In the genomic region with DNA sequence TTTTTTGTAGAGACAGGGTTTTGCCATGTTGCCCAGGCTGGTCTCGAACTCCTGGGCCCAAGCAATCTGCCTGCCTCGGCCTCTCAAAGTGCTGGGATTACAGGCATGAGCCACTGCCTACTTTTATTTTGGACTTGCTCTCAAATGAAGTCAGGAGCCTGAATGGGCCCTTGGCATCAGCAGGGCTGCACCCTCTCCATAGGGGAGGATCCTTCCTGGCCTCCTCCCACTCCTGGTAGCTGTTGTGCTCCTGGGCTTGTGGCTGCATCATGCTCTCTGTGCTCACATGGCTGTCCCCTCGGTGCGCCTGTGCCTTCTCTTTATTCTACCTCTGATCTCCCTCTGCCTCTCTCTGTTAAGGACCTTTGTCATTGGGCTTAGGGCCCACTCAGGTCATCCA, we compare ENCODE assay signal across 31 cellular contexts. TPM values are rescaled to one million over a fixed set of nuclear protein-coding genes. Genes with fewer than 3 reads are reported as not detected.
"Had no signal": no experiment of that assay in that cellular context is flagged by ENCODE, and none has a peak within 500 bp of the region (broad histone marks: within the 10 kb centered on the region; RNA-seq: fewer than 3 reads in every experiment).

No MANE protein-coding gene starts in this region.

- H3K9me3 ChIP-seq: esophagus muscularis mucosa, gastrocnemius medialis, heart right ventricle had no signal

- H3K4me1 Mint-ChIP-seq: central memory CD8-positive, alpha-beta T cell had no signal

- H3K27me3 ChIP-seq: brain microvascular endothelial cell had no signal

- H3K27me3 Mint-ChIP-seq: activated CD4-positive, alpha-beta T cell treated with anti-CD3 and anti-CD28 coated beads for 36 hours; activated CD8-positive, alpha-beta T cell treated with anti-CD3 and anti-CD28 coated beads for 36 hours had no signal

- H3K36me3 ChIP-seq: brain microvascular endothelial cell, esophagus muscularis mucosa, gastrocnemius medialis, heart right ventricle had no signal

- ATAC-seq: activated CD4-positive, alpha-beta T cell treated with anti-CD3 and anti-CD28 coated beads for 36 hours; activated CD8-positive, alpha-beta T cell treated with anti-CD3 and anti-CD28 coated beads for 36 hours; activated T-cell treated with anti-CD3 and anti-CD28 coated beads, Interleukin-2, amount 50 U/mL, for 4 hours; activated T-helper 17 cell treated with anti-CD3 and anti-CD28 coated beads, Interleukin-2, amount 50 U/mL, for 72 hours; effector memory CD8-positive, alpha-beta T cell; foreskin keratinocyte; gastrocnemius medialis; heart right ventricle; T-helper 17 cell had no signal

- DNase-seq: activated CD4-positive, alpha-beta T cell treated with anti-CD3 and anti-CD28 coated beads for 36 hours; activated CD4-positive, alpha-beta T cell treated with anti-CD3 and anti-CD28 coated beads, Interleukin-2, amount 10 ng/mL, durations not matched to agents 24 days and 14 days; activated CD4-positive, alpha-beta T cell treated with anti-CD3 and anti-CD28 coated beads, Interleukin-2, amount 50 U/mL, for 4 hours; activated CD4-positive, CD25-positive, alpha-beta regulatory T cell; activated CD4-positive, CD25-positive, alpha-beta regulatory T cell treated with anti-CD3 and anti-CD28 coated beads, Interleukin-2, amount 50 U/mL, for 72 hours; activated CD8-positive, alpha-beta memory T cell treated with anti-CD3 and anti-CD28 coated beads for 24 hours; activated CD8-positive, alpha-beta T cell treated with anti-CD3 and anti-CD28 coated beads for 36 hours; activated effector memory CD4-positive, alpha-beta T cell treated with Interleukin-2 at 50 U/mL for 16 hours; activated naive CD4-positive, alpha-beta T cell treated with anti-CD3 and anti-CD28 coated beads, Interleukin-2, amount 10 ng/mL, durations not matched to agents 7 days and 5 days; activated T-cell treated with anti-CD3 and anti-CD28 coated beads, Interleukin-2, amount 50 U/mL, for 4 hours; amniotic stem cell; anterior cingulate cortex; brain microvascular endothelial cell; cortex of kidney; dermis blood vessel endothelial cell; effector CD4-positive, alpha-beta T cell; effector memory CD8-positive, alpha-beta T cell; erythroblast; gastrocnemius medialis; heart right ventricle; T-helper 1 cell; T-helper 17 cell had no signal

- H3K9me3 Mint-ChIP-seq: activated CD4-positive, alpha-beta T cell treated with anti-CD3 and anti-CD28 coated beads, Interleukin-2, amount 10 ng/mL, durations not matched to agents 24 days and 14 days; activated CD8-positive, alpha-beta T cell treated with anti-CD3 and anti-CD28 coated beads for 36 hours; activated naive CD4-positive, alpha-beta T cell treated with anti-CD3 and anti-CD28 coated beads, Interleukin-2, amount 10 ng/mL, durations not matched to agents 7 days and 5 days; activated T-cell treated with anti-CD3 and anti-CD28 coated beads, Interleukin-2, amount 50 U/mL, for 4 hours; activated T-helper 17 cell treated with anti-CD3 and anti-CD28 coated beads, Interleukin-2, amount 50 U/mL, for 72 hours; central memory CD8-positive, alpha-beta T cell; effector memory CD8-positive, alpha-beta T cell; T-helper 2 cell treated with Interferon-gamma antibody and Interleukin-4, amounts not matched to agents 5 μg/mL and 100 μg/mL, for 36 hours had no signal

- H3K27ac Mint-ChIP-seq: activated CD4-positive, alpha-beta T cell treated with anti-CD3 and anti-CD28 coated beads for 36 hours; activated CD4-positive, alpha-beta T cell treated with anti-CD3 and anti-CD28 coated beads, Interleukin-2, amount 10 ng/mL, durations not matched to agents 24 days and 14 days; activated CD8-positive, alpha-beta T cell treated with anti-CD3 and anti-CD28 coated beads for 36 hours; activated naive CD4-positive, alpha-beta T cell treated with anti-CD3 and anti-CD28 coated beads, Interleukin-2, amount 10 ng/mL, durations not matched to agents 7 days and 5 days; activated naive CD8-positive, alpha-beta T cell; activated T-helper 17 cell treated with anti-CD3 and anti-CD28 coated beads, Interleukin-2, amount 50 U/mL, for 72 hours; effector memory CD8-positive, alpha-beta T cell; T-helper 17 cell; T-helper 2 cell treated with Interferon-gamma antibody and Interleukin-4, amounts not matched to agents 5 μg/mL and 100 μg/mL, for 36 hours had no signal

- H3K4me3 Mint-ChIP-seq: activated CD4-positive, alpha-beta T cell treated with anti-CD3 and anti-CD28 coated beads for 36 hours; activated CD4-positive, alpha-beta T cell treated with anti-CD3 and anti-CD28 coated beads, Interleukin-2, amount 10 ng/mL, durations not matched to agents 24 days and 14 days; activated CD8-positive, alpha-beta T cell treated with anti-CD3 and anti-CD28 coated beads for 36 hours; activated naive CD4-positive, alpha-beta T cell treated with anti-CD3 and anti-CD28 coated beads, Interleukin-2, amount 10 ng/mL, durations not matched to agents 7 days and 5 days; activated naive CD8-positive, alpha-beta T cell; activated T-cell treated with anti-CD3 and anti-CD28 coated beads, Interleukin-2, amount 50 U/mL, for 4 hours; activated T-helper 17 cell treated with anti-CD3 and anti-CD28 coated beads, Interleukin-2, amount 50 U/mL, for 72 hours; central memory CD8-positive, alpha-beta T cell; effector memory CD8-positive, alpha-beta T cell; T-helper 17 cell; T-helper 2 cell treated with Interferon-gamma antibody and Interleukin-4, amounts not matched to agents 5 μg/mL and 100 μg/mL, for 36 hours had no signal

- H3K4me1 ChIP-seq: esophagus muscularis mucosa, foreskin keratinocyte, gastrocnemius medialis, heart right ventricle had no signal

- H3K4me3 ChIP-seq: esophagus muscularis mucosa, gastrocnemius medialis, heart right ventricle had no signal

- FAIRE-seq: astrocyte, bronchial epithelial cell, colon had no signal

- H3K27ac ChIP-seq: brain microvascular endothelial cell, esophagus muscularis mucosa, foreskin keratinocyte, gastrocnemius medialis, heart right ventricle had no signal

- H3K36me3 Mint-ChIP-seq: activated naive CD4-positive, alpha-beta T cell treated with anti-CD3 and anti-CD28 coated beads, Interleukin-2, amount 10 ng/mL, durations not matched to agents 7 days and 5 days; activated naive CD8-positive, alpha-beta T cell had no signal

RNA-seq across cellular contexts. Expression of a gene that starts 46.4 kb away (rescaled TPM):
- total RNA-seq: bronchial epithelial cell, dermis blood vessel endothelial cell, esophagus muscularis mucosa, gastrocnemius medialis had no signal
